Comparison of ENCODE assay signal across 9 cellular contexts in the genomic region with DNA sequence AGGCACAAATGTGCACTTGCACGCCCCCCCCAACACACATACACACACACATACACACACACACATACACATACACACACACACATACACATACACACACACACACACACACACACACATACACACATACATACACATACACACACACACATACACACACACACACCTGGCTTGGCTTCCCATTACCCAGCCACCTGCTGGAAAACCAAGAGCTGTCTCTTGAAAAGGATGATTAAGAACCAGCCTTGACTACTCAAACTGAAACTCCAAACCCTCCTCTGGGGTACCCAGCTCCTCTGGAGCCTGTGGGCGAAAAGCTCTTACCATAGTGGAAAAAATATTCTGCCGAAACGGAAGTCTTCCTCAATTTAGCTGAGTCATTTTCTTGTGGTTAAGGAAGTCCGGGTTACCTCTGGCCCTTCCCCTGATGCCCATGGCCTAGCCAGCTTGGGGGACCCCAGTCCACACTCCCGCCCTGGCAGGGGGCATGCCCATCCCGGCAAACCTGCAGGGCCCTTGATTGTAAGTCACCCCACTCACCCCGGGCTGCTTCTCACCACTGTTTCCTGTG. TPM values are rescaled to one million over a fixed set of nuclear protein-coding genes. Genes with fewer than 3 reads are reported as not detected.
DNase-seq lines count a peak whose midpoint lies in the region; ATAC-seq, FAIRE-seq and TF ChIP-seq lines count a peak whose summit lies in the region.
"Had no signal": no experiment of that assay in that cellular context is flagged by ENCODE, and none has a peak within 500 bp of the region (broad histone marks: within the 10 kb centered on the region; RNA-seq: fewer than 3 reads in every experiment).

No MANE protein-coding gene starts in this region.

- peak overlapping the region; percentile 74 for H3K27ac Mint-ChIP-seq in T-helper 1 cell treated with Interleukin-12 subunit alpha and Interleukin-12 subunit beta and Interleukin-4 antibody, amounts not matched to agents 30 μg/mL and 1 μg/mL, for 36 hours

- no peak overlapping the region for H2AFZ ChIP-seq in neuronal stem cell (ENCODE audit: low read length)
- H2AFZ ChIP-seq in hepatocyte = no peak overlapping the region

- no peaks in the 10 kb centered on the region for H3K9me3 Mint-ChIP-seq in T-helper 1 cell treated with Interleukin-12 subunit alpha and Interleukin-12 subunit beta and Interleukin-4 antibody, amounts not matched to agents 30 μg/mL and 1 μg/mL, for 36 hours

- H2BK120ac ChIP-seq in neuronal stem cell (ENCODE audit: low read depth, low read length) = no peak overlapping the region

- peak overlapping the region; percentile 88 for H2BK15ac ChIP-seq in neuronal stem cell (ENCODE audit: low read length)

- peak overlapping the region; percentile 61 for H3K4me3 Mint-ChIP-seq in T-helper 1 cell treated with Interleukin-12 subunit alpha and Interleukin-12 subunit beta and Interleukin-4 antibody, amounts not matched to agents 30 μg/mL and 1 μg/mL, for 36 hours

- H3K4me3 ChIP-seq in HEK293 (ENCODE audit: low read depth, low read length) (no peak overlapping the region), neuronal stem cell (ENCODE audit: low read length in 2 of 2) (no peak overlapping the region), hepatocyte (no peak overlapping the region)
- H3K4me3 ChIP-seq: adrenal gland had no signal

- no peaks in the 10 kb centered on the region for H3K9me2 ChIP-seq in hepatocyte (replicated peaks; ENCODE audit: insufficient read depth)

- H3K4me2 ChIP-seq in neuronal stem cell (ENCODE audit: insufficient read depth, low read length, poor library complexity, severe bottlenecking) (no peak overlapping the region), hepatocyte (no peak overlapping the region)

- H3K27ac ChIP-seq in HEK293 (ENCODE audit: extremely low read depth, low read depth, low read length) (peak overlapping the region; percentile 32; the same call in 1 of the 2 replicates), neuronal stem cell (replicated peaks; ENCODE audit: low read length) (no peak overlapping the region), hepatocyte (no peak overlapping the region)
- H3K27ac ChIP-seq: adrenal gland had no signal

- H3K14ac ChIP-seq in neuronal stem cell (ENCODE audit: low read length) = peak overlapping the region; percentile 47

- POLR2A ChIA-PET in HEK293 (lab: Yijun Ruan, JAX) = interaction anchor here (2.5 kb wide), 1 partner anchor 94 kb away, joined by 7 read pairs; a partner anchor contains a TSS

- H4K91ac ChIP-seq in neuronal stem cell (ENCODE audit: low read depth, low read length, poor library complexity) = no peak overlapping the region

- H3K27me3 ChIP-seq in neuronal stem cell (ENCODE audit: control insufficient read depth in 3 of 3, insufficient read depth in 3 of 3, low read depth in 1 of 3, low read length in 3 of 3) (peaks cover 0 to 25% (median 0%) of the 10 kb centered on the region in 3 experiments), hepatocyte (no peaks in the 10 kb centered on the region)
- H3K27me3 ChIP-seq: adrenal gland had no signal

- WGBS in neuronal stem cell (ENCODE audit: extremely low coverage in 2 of 2, insufficient read length in 2 of 2, insufficient replicate concordance in 1 of 2), 2 donors = no CpG with 5 or more reads among the region's 8 CpGs
- WGBS in hepatocyte (ENCODE audit: low lambda C conversion rate, missing lambda C conversion rate) = 92% methylated on average over 8 of the region's 8 CpGs

- no peak for DNase-seq in neuronal stem cell (ENCODE audit: low spot score)
- DNase-seq in hepatocyte (ENCODE audit: low spot score) = no peak
- no peak for DNase-seq in frontal cortex (ENCODE audit: low spot score in 2 of 2)

- no peaks in the 10 kb centered on the region for H4K20me1 ChIP-seq in hepatocyte (ENCODE audit: insufficient read depth, poor library complexity, severe bottlenecking)

- peak; percentile 91 for ATAC-seq in GM18519 (IDR thresholded peaks at IDR 0.05; ENCODE audit: low FRiP score, unreplicated experiment)
- no peak for ATAC-seq in GM18498 (IDR thresholded peaks at IDR 0.05; ENCODE audit: unreplicated experiment)
- no peak for ATAC-seq in HG03025 (IDR thresholded peaks at IDR 0.05; ENCODE audit: low FRiP score, unreplicated experiment)

- H2AK5ac ChIP-seq in neuronal stem cell (ENCODE audit: low read depth, low read length) = peak overlapping the region; percentile 93

- H2BK12ac ChIP-seq in neuronal stem cell (ENCODE audit: low read length) = peak overlapping the region; percentile 94

- H3K27me3 Mint-ChIP-seq in T-helper 1 cell treated with Interleukin-12 subunit alpha and Interleukin-12 subunit beta and Interleukin-4 antibody, amounts not matched to agents 30 μg/mL and 1 μg/mL, for 36 hours (ENCODE audit: low read depth) = peaks cover 4% of the 10 kb centered on the region

- H3K36me3 ChIP-seq in HEK293 (ENCODE audit: control insufficient read depth in 2 of 2, insufficient read depth in 1 of 2, low read length in 2 of 2) (no peaks in the 10 kb centered on the region), neuronal stem cell (replicated peaks in 1 of 2; ENCODE audit: control insufficient read depth in 2 of 2, insufficient read depth in 2 of 2, low read length in 2 of 2) (no peaks in the 10 kb centered on the region), hepatocyte (replicated peaks; ENCODE audit: insufficient read depth, low read depth) (no peaks in the 10 kb centered on the region)
- H3K36me3 ChIP-seq: adrenal gland had no signal

- no peak for FAIRE-seq in frontal cortex (lab: Jason Lieb, UNC)

- no peak overlapping the region for H3K4ac ChIP-seq in neuronal stem cell (ENCODE audit: low read length)

- peaks cover 11% of the 10 kb centered on the region for H3K4me1 Mint-ChIP-seq in T-helper 1 cell treated with Interleukin-12 subunit alpha and Interleukin-12 subunit beta and Interleukin-4 antibody, amounts not matched to agents 30 μg/mL and 1 μg/mL, for 36 hours (ENCODE audit: low read depth)

- H3K36me3 Mint-ChIP-seq in T-helper 1 cell treated with Interleukin-12 subunit alpha and Interleukin-12 subunit beta and Interleukin-4 antibody, amounts not matched to agents 30 μg/mL and 1 μg/mL, for 36 hours (ENCODE audit: low read depth) = peaks cover 3% of the 10 kb centered on the region

- TF ChIP-seq CTCF in HEK293 (tag by site-specific recombination; IDR thresholded peaks at IDR 0.05) = 0 out of 2 replicates have a peak, but pooled peaks have one; percentile 13
- no peak for TF ChIP-seq CTCF in hepatocyte (IDR thresholded peaks at IDR 0.05; ENCODE audit: poor library complexity)

- no peak overlapping the region for H3K23ac ChIP-seq in neuronal stem cell (ENCODE audit: low read depth, low read length, poor library complexity)

- CTCF ChIA-PET in HEK293 (lab: Yijun Ruan, JAX) = interaction anchor here (0.6 to 1.2 kb wide), 4 partner anchors 9 to 95 kb away, joined by 3 to 10 read pairs (median 5); no protein-coding TSS in a partner anchor

- no peak overlapping the region for H4K8ac ChIP-seq in neuronal stem cell (ENCODE audit: low read depth, low read length)

- H3K18ac ChIP-seq in neuronal stem cell (ENCODE audit: low read length) = peak overlapping the region; percentile 83

- H3K9ac ChIP-seq in neuronal stem cell (ENCODE audit: low read depth, low read length, poor library complexity) = no peak overlapping the region

- H3K9me3 ChIP-seq in HEK293 (ENCODE audit: control insufficient read depth, insufficient read depth, low read depth, low read length) = no peaks in the 10 kb centered on the region
- peaks cover 0 to 1% of the 10 kb centered on the region in 2 donors for H3K9me3 ChIP-seq in neuronal stem cell (replicated peaks in 1 of 2; ENCODE audit: control insufficient read depth in 2 of 2, insufficient read depth in 1 of 2, low read depth in 1 of 2, low read length in 2 of 2)
- no peaks in the 10 kb centered on the region for H3K9me3 ChIP-seq in hepatocyte (ENCODE audit: low read depth)
- H3K9me3 ChIP-seq: adrenal gland had no signal

- no peaks in the 10 kb centered on the region for H3K79me2 ChIP-seq in hepatocyte

- H2BK5ac ChIP-seq in neuronal stem cell (ENCODE audit: low read length) = peak overlapping the region; percentile 29

- peaks cover 7% of the 10 kb centered on the region for H3K4me1 ChIP-seq in HEK293 (ENCODE audit: control insufficient read depth, insufficient read depth, low read length)
- peaks cover 3 to 21% of the 10 kb centered on the region in 2 donors for H3K4me1 ChIP-seq in neuronal stem cell (ENCODE audit: control insufficient read depth in 2 of 2, insufficient read depth in 1 of 2, low read depth in 1 of 2, low read length in 2 of 2)
- H3K4me1 ChIP-seq in hepatocyte (ENCODE audit: insufficient read depth) = peaks cover 56% of the 10 kb centered on the region
- H3K4me1 ChIP-seq: adrenal gland had no signal

- no peaks in the 10 kb centered on the region for H3K79me1 ChIP-seq in neuronal stem cell (ENCODE audit: low read depth, low read length)

TF ChIP-seq in HEK293, 187 proteins besides CTCF, POLR2A, EP300 and RAD21 (continues in another document):
- TF ChIP-seq, protein P1, sequence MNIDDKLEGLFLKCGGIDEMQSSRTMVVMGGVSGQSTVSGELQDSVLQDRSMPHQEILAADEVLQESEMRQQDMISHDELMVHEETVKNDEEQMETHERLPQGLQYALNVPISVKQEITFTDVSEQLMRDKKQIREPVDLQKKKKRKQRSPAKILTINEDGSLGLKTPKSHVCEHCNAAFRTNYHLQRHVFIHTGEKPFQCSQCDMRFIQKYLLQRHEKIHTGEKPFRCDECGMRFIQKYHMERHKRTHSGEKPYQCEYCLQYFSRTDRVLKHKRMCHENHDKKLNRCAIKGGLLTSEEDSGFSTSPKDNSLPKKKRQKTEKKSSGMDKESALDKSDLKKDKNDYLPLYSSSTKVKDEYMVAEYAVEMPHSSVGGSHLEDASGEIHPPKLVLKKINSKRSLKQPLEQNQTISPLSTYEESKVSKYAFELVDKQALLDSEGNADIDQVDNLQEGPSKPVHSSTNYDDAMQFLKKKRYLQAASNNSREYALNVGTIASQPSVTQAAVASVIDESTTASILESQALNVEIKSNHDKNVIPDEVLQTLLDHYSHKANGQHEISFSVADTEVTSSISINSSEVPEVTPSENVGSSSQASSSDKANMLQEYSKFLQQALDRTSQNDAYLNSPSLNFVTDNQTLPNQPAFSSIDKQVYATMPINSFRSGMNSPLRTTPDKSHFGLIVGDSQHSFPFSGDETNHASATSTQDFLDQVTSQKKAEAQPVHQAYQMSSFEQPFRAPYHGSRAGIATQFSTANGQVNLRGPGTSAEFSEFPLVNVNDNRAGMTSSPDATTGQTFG (tag by site-specific recombination; IDR thresholded peaks at IDR 0.05; ENCODE audit: borderline replicate concordance) = peak; percentile 78; the same call in 1 of the 2 replicates
- TF ChIP-seq, protein P2, sequence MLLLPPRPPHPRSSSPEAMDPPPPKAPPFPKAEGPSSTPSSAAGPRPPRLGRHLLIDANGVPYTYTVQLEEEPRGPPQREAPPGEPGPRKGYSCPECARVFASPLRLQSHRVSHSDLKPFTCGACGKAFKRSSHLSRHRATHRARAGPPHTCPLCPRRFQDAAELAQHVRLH (tag by site-specific recombination; IDR thresholded peaks at IDR 0.05) = no peak

RNA-seq across cellular contexts. Expression of a gene that starts 21.9 kb away (rescaled TPM):
- polyA plus RNA-seq in neuronal stem cell (2013, experiment 1 of 2) = 0.78 TPM
- 0.96 TPM for polyA plus RNA-seq in neuronal stem cell (2013, experiment 2 of 2)
- total RNA-seq in hepatocyte (151 and 160 TPM in 2 replicates), frontal cortex (1.6 TPM)
- polyA plus RNA-seq in hepatocyte = 65.1 and 103 TPM in 2 replicates

RNA-seq across cellular contexts. Expression of a gene that starts 54.8 kb away (rescaled TPM):
- polyA plus RNA-seq in neuronal stem cell (2013, experiment 1 of 2) = 1.1 TPM
- polyA plus RNA-seq in neuronal stem cell (2013, experiment 2 of 2) = 0.97 TPM
- total RNA-seq in hepatocyte = 4.5 and 5.5 TPM in 2 replicates
- 4.3 and 7.3 TPM in 2 replicates for polyA plus RNA-seq in hepatocyte
- total RNA-seq in frontal cortex = 0.41 TPM

Comparison
In these comparisons a context has a peak if more than half of its experiments do, and no peak if none do; other contexts are left out.
1. RNA of a gene that starts 21.9 kb away (total RNA-seq): 151 to 160 TPM in hepatocyte; 1.6 TPM in frontal cortex (single experiment); every median in the first group is over 10 times any median in the second.